ENCODE assay signal across 1 cellular context in the genomic region with DNA sequence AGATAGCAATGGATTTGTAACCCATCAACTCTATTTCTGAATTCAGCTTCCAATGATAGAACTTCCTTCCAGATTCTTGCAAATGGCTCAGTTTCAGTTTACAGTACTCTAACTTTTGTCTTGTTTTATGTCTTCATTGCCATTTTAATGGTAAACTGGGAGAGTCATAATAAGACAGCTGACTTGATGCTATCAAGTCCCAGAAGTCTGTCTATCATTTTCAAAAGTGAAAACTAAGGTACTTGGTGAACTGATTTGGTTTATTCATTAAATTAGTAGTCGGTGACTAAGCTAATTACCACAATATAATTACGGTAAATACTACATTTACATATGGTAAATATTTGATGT.
TF ChIP-seq lines count a peak whose summit lies in the region.

No MANE protein-coding gene starts in this region.

TF ChIP-seq in HepG2, 621 proteins besides CTCF, POLR2A, EP300 and RAD21 (continued from another document):
- no peak for TF ChIP-seq TAF15 (IDR thresholded peaks at IDR 0.05; ENCODE audit: low read depth, low read length, poor library complexity, severe bottlenecking)
- TF ChIP-seq ATAD3A (CRISPR knock-in tag; IDR thresholded peaks at IDR 0.05), result no peak
